ENCODE assay signal across 17 cellular contexts in the genomic region with DNA sequence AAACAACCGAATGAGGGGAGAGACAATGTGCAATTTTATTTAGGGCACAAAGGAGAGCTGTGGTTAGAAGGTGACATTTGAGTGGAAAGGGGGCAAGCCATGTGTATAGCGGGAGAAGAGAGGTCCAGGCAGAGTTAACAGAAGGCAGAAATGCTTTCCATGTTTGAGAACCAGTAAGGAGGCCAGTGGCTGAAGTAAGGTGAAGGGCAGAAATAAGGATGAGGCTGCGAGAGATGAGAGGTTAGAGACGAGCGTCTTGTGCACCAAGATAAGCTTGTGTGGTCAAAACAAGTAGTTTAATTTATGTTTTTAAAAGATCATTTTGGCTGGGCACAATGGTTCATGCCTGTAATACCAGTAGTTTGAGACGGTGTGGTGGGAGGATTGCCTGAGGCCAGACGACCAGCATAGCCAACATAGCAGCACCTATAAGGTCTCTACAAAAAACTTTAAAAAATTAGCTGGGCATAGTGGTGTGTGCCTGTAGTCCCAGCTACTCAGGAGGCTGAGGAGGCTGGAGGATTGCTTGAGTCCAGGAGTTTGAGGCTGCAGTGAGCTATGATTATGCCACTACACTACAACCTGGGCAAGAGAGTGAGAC. TPM values are rescaled to one million over a fixed set of nuclear protein-coding genes. Genes with fewer than 3 reads are reported as not detected.
A peak's percentile ranks its signal among the peaks of the same experiment; 100 is the strongest.
DNase-seq lines count a peak whose midpoint lies in the region; ATAC-seq and TF ChIP-seq lines count a peak whose summit lies in the region.
"Had no signal": no experiment of that assay in that cellular context is flagged by ENCODE, and none has a peak within 500 bp of the region (broad histone marks: within the 10 kb centered on the region; RNA-seq: fewer than 3 reads in every experiment).

No MANE protein-coding gene starts in this region.

- no peak overlapping the region for H3K4me3 Mint-ChIP-seq in IgD-negative memory B cell
- H3K4me3 Mint-ChIP-seq in activated T-helper 1 cell treated with anti-CD3 and anti-CD28 coated beads, Interleukin-12 subunit alpha, Interleukin-12 subunit beta, Interleukin-2, Interleukin-4 antibody, amounts not matched to agents 30 ng/mL and 10 ng/mL and 1 ng/mL, durations not matched to agents 14 hours and 24 hours and 36 hours = no peak overlapping the region
- H3K4me3 Mint-ChIP-seq: CD8-positive, alpha-beta T cell had no signal

- no peak overlapping the region for H3K14ac ChIP-seq in neuronal stem cell (ENCODE audit: low read length)

- H3K4me1 Mint-ChIP-seq in IgD-negative memory B cell = peaks cover 31 to 44% (median 37%) of the 10 kb centered on the region in 3 donors
- H3K4me1 Mint-ChIP-seq in activated T-helper 1 cell treated with anti-CD3 and anti-CD28 coated beads, Interleukin-12 subunit alpha, Interleukin-12 subunit beta, Interleukin-2, Interleukin-4 antibody, amounts not matched to agents 30 ng/mL and 10 ng/mL and 1 ng/mL, durations not matched to agents 14 hours and 24 hours and 36 hours (ENCODE audit: low read depth) = peaks cover 63% of the 10 kb centered on the region

- no peaks in the 10 kb centered on the region for H3K27me3 Mint-ChIP-seq in IgD-negative memory B cell
- no peaks in the 10 kb centered on the region for H3K27me3 Mint-ChIP-seq in activated T-helper 1 cell treated with anti-CD3 and anti-CD28 coated beads, Interleukin-12 subunit alpha, Interleukin-12 subunit beta, Interleukin-2, Interleukin-4 antibody, amounts not matched to agents 30 ng/mL and 10 ng/mL and 1 ng/mL, durations not matched to agents 14 hours and 24 hours and 36 hours (ENCODE audit: insufficient read depth)

- ATAC-seq in GM18505 (IDR thresholded peaks at IDR 0.05; ENCODE audit: unreplicated experiment) (no peak), GM19328 (IDR thresholded peaks at IDR 0.05; ENCODE audit: unreplicated experiment) (no peak)
- ATAC-seq: CD8-positive, alpha-beta T cell; Panc1; Right ventricle myocardium inferior had no signal

- H3K27ac Mint-ChIP-seq in IgD-negative memory B cell = peak overlapping the region in 2 of 3 donors; percentile 35 to 43
- H3K27ac Mint-ChIP-seq in activated T-helper 1 cell treated with anti-CD3 and anti-CD28 coated beads, Interleukin-12 subunit alpha, Interleukin-12 subunit beta, Interleukin-2, Interleukin-4 antibody, amounts not matched to agents 30 ng/mL and 10 ng/mL and 1 ng/mL, durations not matched to agents 14 hours and 24 hours and 36 hours = peak overlapping the region; percentile 1
- H3K27ac Mint-ChIP-seq: CD8-positive, alpha-beta T cell had no signal

- H3K9me3 ChIP-seq in HEK293 (ENCODE audit: control insufficient read depth, insufficient read depth, low read depth, low read length) (no peaks in the 10 kb centered on the region), neuronal stem cell (replicated peaks in 1 of 2; ENCODE audit: control insufficient read depth in 2 of 2, insufficient read depth in 1 of 2, low read depth in 1 of 2, low read length in 2 of 2) (no peaks in the 10 kb centered on the region)

- H4K91ac ChIP-seq in neuronal stem cell (ENCODE audit: low read depth, low read length, poor library complexity) = peak overlapping the region; percentile 85

- no peaks in the 10 kb centered on the region for H3K27me3 ChIP-seq in neuronal stem cell (ENCODE audit: control insufficient read depth in 3 of 3, insufficient read depth in 3 of 3, low read depth in 1 of 3, low read length in 3 of 3)

- H3K9me3 Mint-ChIP-seq in IgD-negative memory B cell = no peaks in the 10 kb centered on the region
- peaks cover 4% of the 10 kb centered on the region for H3K9me3 Mint-ChIP-seq in activated T-helper 1 cell treated with anti-CD3 and anti-CD28 coated beads, Interleukin-12 subunit alpha, Interleukin-12 subunit beta, Interleukin-2, Interleukin-4 antibody, amounts not matched to agents 30 ng/mL and 10 ng/mL and 1 ng/mL, durations not matched to agents 14 hours and 24 hours and 36 hours
- H3K9me3 Mint-ChIP-seq: CD8-positive, alpha-beta T cell had no signal

- no peak overlapping the region for H3K18ac ChIP-seq in neuronal stem cell (ENCODE audit: low read length)

- H3K4me3 ChIP-seq in HEK293 (ENCODE audit: low read depth, low read length) (no peak overlapping the region), neuronal stem cell (ENCODE audit: low read length in 2 of 2) (no peak overlapping the region)

- CTCF ChIA-PET in HEK293 (lab: Yijun Ruan, JAX) = interaction anchor here (0.5 to 1.9 kb wide), 3 partner anchors 24 to 362 kb away, joined by 3 to 7 read pairs (median 3); no protein-coding TSS in a partner anchor

- WGBS in neuronal stem cell (ENCODE audit: extremely low coverage in 2 of 2, insufficient read length in 2 of 2, insufficient replicate concordance in 1 of 2), 2 donors = no CpG with 5 or more reads among the region's 7 CpGs

- H3K79me1 ChIP-seq in neuronal stem cell (ENCODE audit: low read depth, low read length) = peaks cover 5% of the 10 kb centered on the region

- H3K36me3 ChIP-seq in HEK293 (ENCODE audit: control insufficient read depth in 2 of 2, insufficient read depth in 1 of 2, low read length in 2 of 2) (peaks cover 0 to 12% of the 10 kb centered on the region in 2 experiments; a peak in 1 of 3 replicates), neuronal stem cell (replicated peaks in 1 of 2; ENCODE audit: control insufficient read depth in 2 of 2, insufficient read depth in 2 of 2, low read length in 2 of 2) (peaks cover 3 to 24% of the 10 kb centered on the region in 2 donors)

- DNase-seq in activated T-helper 1 cell treated with anti-CD3 and anti-CD28 coated beads, Interleukin-12 subunit alpha, Interleukin-12 subunit beta, Interleukin-2, Interleukin-4 antibody, amounts not matched to agents 30 ng/mL and 10 ng/mL and 1 ng/mL, durations not matched to agents 14 hours and 24 hours and 36 hours (ENCODE audit: low spot score) = no peak
- DNase-seq in neuronal stem cell (ENCODE audit: low spot score) (no peak), 8988T (no peak)
- DNase-seq: CD8-positive, alpha-beta T cell; Karpas-422; NCI-H1417; NCI-H1930; NCI-H2171; NCI-H446 treated with DMSO at 0.1 percent for 48 hours; NCI-H748 treated with DMSO at 0.1 percent for 48 hours had no signal

- H3K4me2 ChIP-seq in neuronal stem cell (ENCODE audit: insufficient read depth, low read length, poor library complexity, severe bottlenecking) = no peak overlapping the region

- H3K4me1 ChIP-seq in HEK293 (ENCODE audit: control insufficient read depth, insufficient read depth, low read length) (no peaks in the 10 kb centered on the region), neuronal stem cell (ENCODE audit: control insufficient read depth in 2 of 2, insufficient read depth in 1 of 2, low read depth in 1 of 2, low read length in 2 of 2) (no peaks in the 10 kb centered on the region)

- POLR2A ChIA-PET in HEK293 (lab: Yijun Ruan, JAX) = interaction anchor here (1.7 kb wide), 1 partner anchor 8 kb away, joined by 5 read pairs; a partner anchor contains a TSS

- no peak overlapping the region for H2BK12ac ChIP-seq in neuronal stem cell (ENCODE audit: low read length)

- H3K36me3 Mint-ChIP-seq in IgD-negative memory B cell = no peaks in the 10 kb centered on the region
- peaks cover 23% of the 10 kb centered on the region for H3K36me3 Mint-ChIP-seq in activated T-helper 1 cell treated with anti-CD3 and anti-CD28 coated beads, Interleukin-12 subunit alpha, Interleukin-12 subunit beta, Interleukin-2, Interleukin-4 antibody, amounts not matched to agents 30 ng/mL and 10 ng/mL and 1 ng/mL, durations not matched to agents 14 hours and 24 hours and 36 hours (ENCODE audit: low read depth)

- TF ChIP-seq CTCF in HEK293 (tag by site-specific recombination; IDR thresholded peaks at IDR 0.05) = no peak

- no peak overlapping the region for H3K4ac ChIP-seq in neuronal stem cell (ENCODE audit: low read length)

- intact Hi-C loops in activated T-helper 1 cell treated with anti-CD3 and anti-CD28 coated beads, Interleukin-12 subunit alpha, Interleukin-12 subunit beta, Interleukin-2, Interleukin-4 antibody, amounts not matched to agents 30 ng/mL and 10 ng/mL and 1 ng/mL, durations not matched to agents 14 hours and 24 hours and 36 hours (cut with micrococcal nuclease) = no loop called here

- no peak overlapping the region for H2BK5ac ChIP-seq in neuronal stem cell (ENCODE audit: low read length)

- H3K27ac ChIP-seq in HEK293 (ENCODE audit: extremely low read depth, low read depth, low read length) (no peak overlapping the region), neuronal stem cell (replicated peaks; ENCODE audit: low read length) (no peak overlapping the region)

- TF ChIP-seq POLR2A in GM18505 (IDR thresholded peaks at IDR 0.05; ENCODE audit: borderline replicate concordance, extremely low read depth, insufficient read depth, insufficient read length) = no peak

- H3K9ac ChIP-seq in neuronal stem cell (ENCODE audit: low read depth, low read length, poor library complexity) = no peak overlapping the region

- H2BK15ac ChIP-seq in neuronal stem cell (ENCODE audit: low read length) = no peak overlapping the region

- no peak overlapping the region for H4K8ac ChIP-seq in neuronal stem cell (ENCODE audit: low read depth, low read length)

- H3K23ac ChIP-seq in neuronal stem cell (ENCODE audit: low read depth, low read length, poor library complexity) = no peak overlapping the region

- H2BK120ac ChIP-seq in neuronal stem cell (ENCODE audit: low read depth, low read length) = no peak overlapping the region

- no peak overlapping the region for H2AFZ ChIP-seq in neuronal stem cell (ENCODE audit: low read length)

- H2AK5ac ChIP-seq in neuronal stem cell (ENCODE audit: low read depth, low read length) = no peak overlapping the region

TF ChIP-seq in HEK293, 187 proteins besides CTCF, POLR2A, EP300 and RAD21 (continues in another document):
- TF ChIP-seq ZNF664 (tag by site-specific recombination; IDR thresholded peaks at IDR 0.05) = no peak

RNA-seq across cellular contexts. Expression of a gene that starts 8.5 kb away (rescaled TPM):
- 10.0 TPM for polyA plus RNA-seq in IgD-negative memory B cell
- 65.9 and 66.9 TPM in 2 replicates for total RNA-seq in activated T-helper 1 cell treated with anti-CD3 and anti-CD28 coated beads, Interleukin-12 subunit alpha, Interleukin-12 subunit beta, Interleukin-2, Interleukin-4 antibody, amounts not matched to agents 30 ng/mL and 10 ng/mL and 1 ng/mL, durations not matched to agents 14 hours and 24 hours and 36 hours
- 19.4 TPM for polyA plus RNA-seq in neuronal stem cell (2013, experiment 1 of 2)
- polyA plus RNA-seq in neuronal stem cell (2013, experiment 2 of 2) = 20.0 TPM

RNA-seq across cellular contexts. Expression of a gene that starts 8.7 kb away (rescaled TPM):
- not detected for polyA plus RNA-seq in IgD-negative memory B cell
- total RNA-seq in activated T-helper 1 cell treated with anti-CD3 and anti-CD28 coated beads, Interleukin-12 subunit alpha, Interleukin-12 subunit beta, Interleukin-2, Interleukin-4 antibody, amounts not matched to agents 30 ng/mL and 10 ng/mL and 1 ng/mL, durations not matched to agents 14 hours and 24 hours and 36 hours = not detected in 2 replicates
- not detected for polyA plus RNA-seq in neuronal stem cell (2013, experiment 1 of 2)
- not detected for polyA plus RNA-seq in neuronal stem cell (2013, experiment 2 of 2)
- total RNA-seq: CD8-positive, alpha-beta T cell; Right ventricle myocardium inferior had no signal
- polyA plus RNA-seq: BJ had no signal
